In the genomic region with DNA sequence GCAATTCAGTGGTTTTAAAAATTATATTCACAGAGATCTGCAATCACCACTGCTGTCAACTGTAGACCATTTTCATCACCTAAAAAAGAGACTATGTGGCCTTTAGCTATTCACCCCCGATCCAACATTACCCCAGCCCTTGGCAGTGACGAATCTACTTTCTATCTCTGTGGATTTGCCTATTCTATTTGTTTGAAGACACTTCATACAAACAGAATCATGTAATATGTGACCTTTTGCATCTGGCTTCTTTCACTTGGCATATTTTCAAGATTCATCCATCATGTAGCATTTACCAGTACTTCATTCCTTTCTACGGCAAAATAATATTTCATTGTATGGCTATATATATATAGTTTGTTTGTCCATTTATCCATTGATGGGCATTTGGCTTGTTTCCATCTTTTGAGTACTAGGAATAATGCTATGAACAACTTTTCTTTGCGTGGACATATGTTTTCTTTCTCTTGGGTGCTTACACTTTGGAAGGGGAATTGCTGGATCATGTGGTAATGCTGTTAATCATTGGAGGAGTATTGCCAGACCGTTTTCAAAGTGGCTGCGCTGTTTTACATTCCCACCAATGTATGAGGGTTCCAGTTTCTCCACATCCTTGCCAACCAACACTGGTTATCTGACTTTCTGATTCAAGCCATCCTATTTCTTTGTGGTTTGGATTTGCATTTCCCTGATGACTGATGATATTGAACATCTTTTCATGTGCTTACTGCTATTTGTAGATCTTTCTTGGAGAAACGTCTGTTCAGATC, we compare ENCODE assay signal across 1 cellular context.
TF ChIP-seq lines count a peak whose summit lies in the region.

No MANE protein-coding gene starts in this region.

TF ChIP-seq in IMR-90, 13 proteins besides CTCF, POLR2A, EP300 and RAD21 (continued from another document):
- TF ChIP-seq, protein P1, sequence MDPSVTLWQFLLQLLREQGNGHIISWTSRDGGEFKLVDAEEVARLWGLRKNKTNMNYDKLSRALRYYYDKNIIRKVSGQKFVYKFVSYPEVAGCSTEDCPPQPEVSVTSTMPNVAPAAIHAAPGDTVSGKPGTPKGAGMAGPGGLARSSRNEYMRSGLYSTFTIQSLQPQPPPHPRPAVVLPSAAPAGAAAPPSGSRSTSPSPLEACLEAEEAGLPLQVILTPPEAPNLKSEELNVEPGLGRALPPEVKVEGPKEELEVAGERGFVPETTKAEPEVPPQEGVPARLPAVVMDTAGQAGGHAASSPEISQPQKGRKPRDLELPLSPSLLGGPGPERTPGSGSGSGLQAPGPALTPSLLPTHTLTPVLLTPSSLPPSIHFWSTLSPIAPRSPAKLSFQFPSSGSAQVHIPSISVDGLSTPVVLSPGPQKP (IDR thresholded peaks at IDR 0.05; ENCODE audit: borderline replicate concordance, low read depth, low read length): no peak
